ENCODE assay signal across 8 cellular contexts in the genomic region with DNA sequence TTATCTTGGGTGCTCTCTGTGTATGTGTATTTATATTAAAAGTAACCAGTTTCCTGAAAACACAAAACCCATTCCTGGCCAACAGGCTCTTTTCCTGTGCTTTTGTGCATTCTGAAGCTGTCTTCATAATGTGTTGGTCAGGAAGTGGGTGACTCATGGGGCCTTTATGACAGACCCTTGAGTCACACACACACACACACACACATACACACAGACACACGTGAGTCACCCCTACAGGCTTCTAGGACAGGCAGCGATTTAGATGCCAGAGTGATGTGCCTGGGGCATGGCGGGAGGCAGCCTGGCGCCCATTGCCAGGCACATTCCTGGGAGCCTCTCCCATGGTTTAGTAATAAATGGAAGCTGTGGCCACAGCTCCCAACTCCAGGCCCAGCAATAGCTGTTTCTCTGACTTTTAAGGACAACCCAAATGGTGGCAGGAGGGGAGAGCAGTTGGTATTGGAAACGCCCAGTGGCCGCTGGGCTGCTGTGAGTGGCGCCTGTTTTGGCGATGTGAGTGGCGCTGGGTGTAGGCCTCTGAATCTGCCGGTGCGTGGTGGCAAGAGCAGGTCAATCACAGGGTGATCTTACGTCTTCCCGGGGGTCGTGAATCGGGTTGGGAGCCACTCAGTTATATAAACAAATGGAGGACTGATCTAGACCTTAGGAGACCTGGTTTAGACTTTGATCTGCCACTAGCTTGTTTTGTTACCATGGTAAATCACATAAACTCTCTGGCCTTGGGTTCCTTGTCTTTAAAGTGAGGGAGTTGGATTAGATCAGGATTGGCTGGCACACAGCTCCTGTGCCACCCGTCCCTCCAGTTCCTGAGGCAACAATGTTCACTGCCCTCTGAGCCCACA.
DNase-seq lines count a peak whose midpoint lies in the region; ATAC-seq, FAIRE-seq and TF ChIP-seq lines count a peak whose summit lies in the region.

No MANE protein-coding gene starts in this region.

- no peak overlapping the region for H3K4me3 Mint-ChIP-seq in CD8-positive, alpha-beta T cell

- no peak for TF ChIP-seq CTCF in CD8-positive, alpha-beta T cell (IDR thresholded peaks at IDR 0.05)

- H3K27me3 Mint-ChIP-seq in CD8-positive, alpha-beta T cell (ENCODE audit: low read depth) = no peaks in the 10 kb centered on the region

- H3K27me3 ChIP-seq in CD8-positive, alpha-beta T cell (ENCODE audit: insufficient read depth, low read length) = no peaks in the 10 kb centered on the region
- H3K27me3 ChIP-seq in MG63 (no peaks in the 10 kb centered on the region), skeletal muscle satellite cell (ENCODE audit: control insufficient read depth, insufficient read depth, low read length) (no peaks in the 10 kb centered on the region)

- peak overlapping the region; percentile 71 for H3K27ac Mint-ChIP-seq in CD8-positive, alpha-beta T cell

- peak overlapping the region; percentile 48 for H3K9ac ChIP-seq in skeletal muscle satellite cell (ENCODE audit: low read depth, low read length)

- peak; percentile 75 for ATAC-seq in CD8-positive, alpha-beta T cell

- POLR2A ChIA-PET in CD8-positive, alpha-beta T cell (lab: Charles Lee) = no interaction called here

- CTCF ChIA-PET in CD8-positive, alpha-beta T cell (lab: Charles Lee) = interaction anchor here (0.9 to 2.2 kb wide), 3 partner anchors 14 to 208 kb away, joined by 3 to 6 read pairs (median 3); no protein-coding TSS in a partner anchor

- no peaks in the 10 kb centered on the region for H3K9me3 ChIP-seq in CD8-positive, alpha-beta T cell (ENCODE audit: low read length)
- H3K9me3 ChIP-seq in MG63 (no peaks in the 10 kb centered on the region), skeletal muscle satellite cell (replicated peaks; ENCODE audit: low read length) (no peaks in the 10 kb centered on the region)

- no peaks in the 10 kb centered on the region for H3K36me3 Mint-ChIP-seq in CD8-positive, alpha-beta T cell

- no peaks in the 10 kb centered on the region for H3K9me3 Mint-ChIP-seq in CD8-positive, alpha-beta T cell

- intact Hi-C loops in CD8-positive, alpha-beta T cell (cut with DNase I, micrococcal nuclease) = no loop called here

- no peak for TF ChIP-seq POLR2A in GM12891 (IDR thresholded peaks at IDR 0.05; ENCODE audit: low read depth, low read length)

- H3K36me3 ChIP-seq in CD8-positive, alpha-beta T cell (ENCODE audit: insufficient read depth, low read length) = no peaks in the 10 kb centered on the region
- H3K36me3 ChIP-seq in MG63 = no peaks in the 10 kb centered on the region
- H3K36me3 ChIP-seq in skeletal muscle satellite cell (ENCODE audit: insufficient read depth, low read length) = no peaks in the 10 kb centered on the region

- no peak overlapping the region for H3K4me3 ChIP-seq in CD8-positive, alpha-beta T cell (ENCODE audit: low read depth, low read length)
- H3K4me3 ChIP-seq in MG63 (no peak overlapping the region), skeletal muscle satellite cell (ENCODE audit: low read length) (no peak overlapping the region)

- FAIRE-seq in GM12891 (lab: Jason Lieb, UNC) = no peak

- H3K4me2 ChIP-seq in skeletal muscle satellite cell (ENCODE audit: low read length) = peak overlapping the region; percentile 50

- peaks cover 11% of the 10 kb centered on the region for H3K4me1 ChIP-seq in CD8-positive, alpha-beta T cell (ENCODE audit: insufficient read depth, low read length)
- peaks cover 65% of the 10 kb centered on the region for H3K4me1 ChIP-seq in skeletal muscle satellite cell (ENCODE audit: control insufficient read depth, insufficient read depth, low read length)

- DNase-seq in CD8-positive, alpha-beta T cell = peak in 6 of 7 experiments; percentile 21 to 81 (median 44)
- DNase-seq in MG63 = peak; percentile 97
- peak; percentile 45 for DNase-seq in activated T-cell treated with anti-CD3 and anti-CD28 coated beads for 48 hours (ENCODE audit: low read depth)
- peak; percentile 98 for DNase-seq in fibroblast of the conjunctiva (ENCODE audit: low read depth)
- no peak for DNase-seq in GM12891 (ENCODE audit: insufficient read length, low spot score)
- DNase-seq in NCI-H345 treated with DMSO at 0.1 percent for 48 hours (lab: John Stamatoyannopoulos, UW; ENCODE audit: unreplicated experiment) = no peak
- no peak for DNase-seq in SK-N-DZ (ENCODE audit: low spot score)

- peaks cover 24% of the 10 kb centered on the region for H3K4me1 Mint-ChIP-seq in CD8-positive, alpha-beta T cell (ENCODE audit: low read depth)

- no peak overlapping the region for H3K27ac ChIP-seq in CD8-positive, alpha-beta T cell (ENCODE audit: low read depth, low read length)

TF ChIP-seq in GM12891, 5 proteins besides CTCF, POLR2A, EP300 and RAD21:
- TF ChIP-seq SPI1 (IDR thresholded peaks at IDR 0.05; ENCODE audit: low read depth, low read length) (no peak), POLR2AphosphoS5 (IDR thresholded peaks at IDR 0.05; ENCODE audit: low read depth, low read length) (no peak), POU2F2 (IDR thresholded peaks at IDR 0.05; ENCODE audit: low read depth, low read length) (no peak), PAX5 (IDR thresholded peaks at IDR 0.05; ENCODE audit: insufficient read depth, low read length, severe bottlenecking) (no peak), TAF1 (IDR thresholded peaks at IDR 0.05; ENCODE audit: low read depth, low read length) (no peak)

Comparison
In these comparisons a context has a peak if more than half of its experiments do, and no peak if none do; other contexts are left out.
1. DNase-seq: peak in CD8-positive, alpha-beta T cell (6 of 7), MG63 (single experiment), activated T-cell treated with anti-CD3 and anti-CD28 coated beads for 48 hours (single experiment) and fibroblast of the conjunctiva (single experiment); none in GM12891 (single experiment), NCI-H345 treated with DMSO at 0.1 percent for 48 hours (single experiment) and SK-N-DZ (single experiment).